In the genomic region with DNA sequence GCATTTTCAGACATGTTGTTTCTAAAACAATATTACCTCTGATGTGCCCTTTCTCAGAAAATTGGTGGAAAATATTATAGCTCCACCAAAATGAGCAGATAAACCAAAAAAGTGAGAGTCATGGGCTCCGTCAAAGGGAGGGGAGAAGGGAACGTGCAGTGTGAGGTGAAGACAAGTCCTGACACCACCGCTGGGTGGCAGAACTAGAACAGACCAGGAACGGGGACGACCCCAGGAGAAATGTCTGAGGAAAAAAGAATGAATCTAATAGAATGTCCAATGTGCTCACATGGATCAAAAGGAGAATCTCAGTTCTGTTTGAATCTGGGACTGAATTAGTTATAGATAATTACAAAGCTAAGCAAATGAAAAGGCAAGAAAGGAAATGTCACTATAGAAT, we compare ENCODE assay signal across 8 cellular contexts. TPM values are rescaled to one million over a fixed set of nuclear protein-coding genes. Genes with fewer than 3 reads are reported as not detected.
DNase-seq lines count a peak whose midpoint lies in the region; ATAC-seq, FAIRE-seq and TF ChIP-seq lines count a peak whose summit lies in the region.

No MANE protein-coding gene starts in this region.

- CTCF ChIA-PET in AG04449 (lab: Yijun Ruan, JAX) = interaction anchor here (0.6 to 8.1 kb wide), 13 partner anchors 8 to 528 kb away, joined by 3 to 70 read pairs (median 7); no protein-coding TSS in a partner anchor

- DNase-seq in AG04449 (ENCODE audit: low read depth, low spot score) = no peak
- no peak for DNase-seq in GM12892 (ENCODE audit: insufficient read length)
- peak; percentile 45 for DNase-seq in NCI-H1694 treated with DMSO at 0.1 percent for 48 hours (lab: John Stamatoyannopoulos, UW)
- DNase-seq in astrocyte of the hippocampus (ENCODE audit: low read depth, low spot score) = peak; percentile 61
- no peak for DNase-seq in lung (ENCODE audit: low spot score)
- DNase-seq in NCI-H2081 (lab: John Stamatoyannopoulos, UW) = no peak
- DNase-seq in activated effector memory CD4-positive, alpha-beta T cell treated with Interleukin-2 at 50 U/mL for 16 hours = no peak

- TF ChIP-seq CTCF in AG04449 (IDR thresholded peaks at IDR 0.05; ENCODE audit: insufficient read depth, low read length, missing control alignments) (peak; percentile 45), lung (IDR thresholded peaks at IDR 0.05; ENCODE audit: control extremely low read depth, extremely low read depth) (peak; percentile 2)

- H3K9me3 ChIP-seq in lung (ENCODE audit: control insufficient read depth in 2 of 2, insufficient read depth in 1 of 2, low read length in 1 of 2) = peaks cover 0 to 1% of the 10 kb centered on the region in 2 donors

- no peak overlapping the region for H3K27ac ChIP-seq in lung (ENCODE audit: low read depth in 1 of 2, low read length in 1 of 2)

- peaks cover 26 to 35% of the 10 kb centered on the region in 2 donors for H3K36me3 ChIP-seq in lung (ENCODE audit: control insufficient read depth in 2 of 2, insufficient read depth in 2 of 2, low read length in 2 of 2)

- no peak for TF ChIP-seq POLR2A in GM12892 (IDR thresholded peaks at IDR 0.05; ENCODE audit: low read depth, low read length)

- H3K27me3 ChIP-seq in lung (ENCODE audit: control insufficient read depth, insufficient read depth) = no peaks in the 10 kb centered on the region

- POLR2A ChIA-PET in AG04449 (lab: Yijun Ruan, JAX) = no interaction called here

- H3K4me1 ChIP-seq in lung (ENCODE audit: control insufficient read depth in 2 of 2, insufficient read depth in 2 of 2, low read length in 2 of 2) = peaks cover 0 to 8% of the 10 kb centered on the region in 2 donors

- 46 to 56% methylated on average over 5 of the region's 5 CpGs for WGBS in lung, 2 donors

- FAIRE-seq in GM12892 (lab: Jason Lieb, UNC) = peak; percentile 33

- H3K4me3 ChIP-seq in AG04449 (ENCODE audit: low read depth, low read length) (no peak overlapping the region), lung (no peak overlapping the region)

- ATAC-seq in lung (ENCODE audit: insufficient read depth, low FRiP score) (no peak), HG02973 (IDR thresholded peaks at IDR 0.05; ENCODE audit: unreplicated experiment) (no peak)

RNA-seq across cellular contexts. Expression of a gene that starts 22.6 kb away (rescaled TPM):
- polyA plus RNA-seq in GM12892 (2012; ENCODE audit: missing spikeins) = 47.4 TPM
- 10 to 100 TPM in 1 of 2 donors, 1 to 10 TPM in 1; 8.6 to 30.9 TPM for total RNA-seq in lung
- polyA plus RNA-seq in lung = 1 to 10 TPM; 1.5 to 2.0 TPM

RNA-seq across cellular contexts. Expression of a gene that starts 24.8 kb away (rescaled TPM):
- 17.8 TPM for polyA plus RNA-seq in GM12892 (2012; ENCODE audit: missing spikeins)
- total RNA-seq in lung = 10 to 100 TPM; 52.3 to 62.1 TPM
- polyA plus RNA-seq in lung = 10 to 100 TPM; 22.3 to 32.7 TPM

Comparison
In these comparisons a context has a peak if more than half of its experiments do, and no peak if none do; other contexts are left out.
1. DNase-seq: peak in NCI-H1694 treated with DMSO at 0.1 percent for 48 hours (single experiment) and astrocyte of the hippocampus (single experiment); none in AG04449 (single experiment), GM12892 (single experiment), lung (single experiment), NCI-H2081 (0 of 2) and activated effector memory CD4-positive, alpha-beta T cell treated with Interleukin-2 at 50 U/mL for 16 hours (single experiment).